In the genomic region with DNA sequence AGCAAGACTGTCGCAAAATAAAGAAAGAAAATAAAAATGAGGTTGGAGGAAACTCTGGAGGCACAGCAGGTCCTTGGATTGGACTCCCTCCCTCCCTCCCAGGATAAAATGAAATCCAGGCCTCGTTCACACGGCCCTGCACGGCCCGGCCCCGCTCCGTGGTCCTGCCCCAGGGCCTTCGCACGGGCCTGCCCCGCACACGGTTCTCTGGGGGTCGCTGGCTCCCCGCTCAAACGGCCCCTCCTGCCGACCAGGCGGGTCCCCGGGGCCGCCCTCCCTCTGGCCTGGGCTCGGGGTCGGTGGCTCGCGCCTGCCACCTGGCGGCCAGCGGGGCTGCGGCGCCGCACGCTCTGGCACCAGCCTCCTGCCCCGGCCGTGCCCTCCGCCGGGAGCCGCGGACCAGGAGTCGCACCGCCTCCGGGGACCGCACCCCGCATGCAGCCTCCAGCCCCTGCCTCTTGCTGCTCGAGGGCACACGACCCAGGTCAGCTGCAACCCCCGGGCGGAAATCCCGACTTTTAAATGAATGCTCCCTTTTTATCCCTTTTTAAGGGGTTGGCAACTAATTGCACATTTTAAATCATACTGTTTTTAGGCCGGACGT, we compare ENCODE assay signal across 1 cellular context.
TF ChIP-seq lines count a peak whose summit lies in the region.

No MANE protein-coding gene starts in this region.

TF ChIP-seq in SK-N-SH, 30 proteins besides CTCF, POLR2A, EP300 and RAD21 (continued from another document):
- TF ChIP-seq NRF1 (IDR thresholded peaks at IDR 0.05; ENCODE audit: low read depth, low read length) (no peak; the same call in 1 of the 2 replicates), RFX5 (IDR thresholded peaks at IDR 0.05; ENCODE audit: low read length) (no peak), POLR2AphosphoS5 (IDR thresholded peaks at IDR 0.05; ENCODE audit: low read depth, low read length) (no peak), YY1 (IDR thresholded peaks at IDR 0.05; ENCODE audit: low read depth) (no peak), NFIC (IDR thresholded peaks at IDR 0.05; ENCODE audit: borderline replicate concordance) (no peak), SMC3 (IDR thresholded peaks at IDR 0.05; ENCODE audit: low read depth, low read length) (peak; percentile 99), PBX3 (IDR thresholded peaks at IDR 0.05) (no peak), GABPA (IDR thresholded peaks at IDR 0.05; ENCODE audit: low read depth) (no peak), GATA2 (CRISPR knock-in tag; IDR thresholded peaks at IDR 0.05) (no peak), FOXM1 (IDR thresholded peaks at IDR 0.05; ENCODE audit: low read depth) (no peak), RCOR1 (IDR thresholded peaks at IDR 0.05; ENCODE audit: low read length) (0 out of 2 replicates have a peak, but pooled peaks have one; percentile 17), CHD2 (IDR thresholded peaks at IDR 0.05; ENCODE audit: low read length, partially characterized antibody) (peak; percentile 33)
- TF ChIP-seq, protein P1, sequence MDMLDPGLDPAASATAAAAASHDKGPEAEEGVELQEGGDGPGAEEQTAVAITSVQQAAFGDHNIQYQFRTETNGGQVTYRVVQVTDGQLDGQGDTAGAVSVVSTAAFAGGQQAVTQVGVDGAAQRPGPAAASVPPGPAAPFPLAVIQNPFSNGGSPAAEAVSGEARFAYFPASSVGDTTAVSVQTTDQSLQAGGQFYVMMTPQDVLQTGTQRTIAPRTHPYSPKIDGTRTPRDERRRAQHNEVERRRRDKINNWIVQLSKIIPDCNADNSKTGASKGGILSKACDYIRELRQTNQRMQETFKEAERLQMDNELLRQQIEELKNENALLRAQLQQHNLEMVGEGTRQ (IDR thresholded peaks at IDR 0.05; ENCODE audit: borderline replicate concordance, low read depth, low read length), result no peak
